ENCODE assay signal across 1 cellular context in the genomic region with DNA sequence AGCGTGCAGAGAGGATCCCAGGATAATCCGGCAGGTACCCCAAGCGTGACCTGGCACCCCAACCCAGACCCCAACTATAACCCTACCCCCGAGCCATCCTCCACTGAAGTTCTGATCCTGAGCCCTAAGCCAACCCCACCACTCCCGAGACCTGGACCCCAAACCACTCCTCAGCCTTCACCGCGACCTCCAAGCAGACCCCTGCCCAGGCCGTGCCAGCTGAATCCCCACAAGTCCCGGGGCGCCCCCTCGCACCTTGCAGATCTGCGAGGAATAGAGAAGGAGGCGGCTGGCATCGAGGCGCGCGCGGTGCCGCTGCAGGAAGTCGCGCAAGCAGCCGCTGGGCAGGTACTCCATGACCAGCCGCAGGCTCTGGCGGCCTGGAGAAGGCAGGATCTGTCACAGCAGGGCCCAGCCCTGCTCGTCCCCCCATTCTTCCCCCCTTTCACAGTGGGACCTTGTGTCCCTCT.
TF ChIP-seq lines count a peak whose summit lies in the region.

No MANE protein-coding gene starts in this region.

TF ChIP-seq in GM23338, 12 proteins besides CTCF, POLR2A, EP300 and RAD21:
- no peak for TF ChIP-seq EZH2phosphoT487 (IDR thresholded peaks at IDR 0.05; ENCODE audit: unreplicated experiment)
- TF ChIP-seq CREB1 (CRISPR knock-in tag; IDR thresholded peaks at IDR 0.05; ENCODE audit: low read depth) = no peak
- TF ChIP-seq, protein P1, sequence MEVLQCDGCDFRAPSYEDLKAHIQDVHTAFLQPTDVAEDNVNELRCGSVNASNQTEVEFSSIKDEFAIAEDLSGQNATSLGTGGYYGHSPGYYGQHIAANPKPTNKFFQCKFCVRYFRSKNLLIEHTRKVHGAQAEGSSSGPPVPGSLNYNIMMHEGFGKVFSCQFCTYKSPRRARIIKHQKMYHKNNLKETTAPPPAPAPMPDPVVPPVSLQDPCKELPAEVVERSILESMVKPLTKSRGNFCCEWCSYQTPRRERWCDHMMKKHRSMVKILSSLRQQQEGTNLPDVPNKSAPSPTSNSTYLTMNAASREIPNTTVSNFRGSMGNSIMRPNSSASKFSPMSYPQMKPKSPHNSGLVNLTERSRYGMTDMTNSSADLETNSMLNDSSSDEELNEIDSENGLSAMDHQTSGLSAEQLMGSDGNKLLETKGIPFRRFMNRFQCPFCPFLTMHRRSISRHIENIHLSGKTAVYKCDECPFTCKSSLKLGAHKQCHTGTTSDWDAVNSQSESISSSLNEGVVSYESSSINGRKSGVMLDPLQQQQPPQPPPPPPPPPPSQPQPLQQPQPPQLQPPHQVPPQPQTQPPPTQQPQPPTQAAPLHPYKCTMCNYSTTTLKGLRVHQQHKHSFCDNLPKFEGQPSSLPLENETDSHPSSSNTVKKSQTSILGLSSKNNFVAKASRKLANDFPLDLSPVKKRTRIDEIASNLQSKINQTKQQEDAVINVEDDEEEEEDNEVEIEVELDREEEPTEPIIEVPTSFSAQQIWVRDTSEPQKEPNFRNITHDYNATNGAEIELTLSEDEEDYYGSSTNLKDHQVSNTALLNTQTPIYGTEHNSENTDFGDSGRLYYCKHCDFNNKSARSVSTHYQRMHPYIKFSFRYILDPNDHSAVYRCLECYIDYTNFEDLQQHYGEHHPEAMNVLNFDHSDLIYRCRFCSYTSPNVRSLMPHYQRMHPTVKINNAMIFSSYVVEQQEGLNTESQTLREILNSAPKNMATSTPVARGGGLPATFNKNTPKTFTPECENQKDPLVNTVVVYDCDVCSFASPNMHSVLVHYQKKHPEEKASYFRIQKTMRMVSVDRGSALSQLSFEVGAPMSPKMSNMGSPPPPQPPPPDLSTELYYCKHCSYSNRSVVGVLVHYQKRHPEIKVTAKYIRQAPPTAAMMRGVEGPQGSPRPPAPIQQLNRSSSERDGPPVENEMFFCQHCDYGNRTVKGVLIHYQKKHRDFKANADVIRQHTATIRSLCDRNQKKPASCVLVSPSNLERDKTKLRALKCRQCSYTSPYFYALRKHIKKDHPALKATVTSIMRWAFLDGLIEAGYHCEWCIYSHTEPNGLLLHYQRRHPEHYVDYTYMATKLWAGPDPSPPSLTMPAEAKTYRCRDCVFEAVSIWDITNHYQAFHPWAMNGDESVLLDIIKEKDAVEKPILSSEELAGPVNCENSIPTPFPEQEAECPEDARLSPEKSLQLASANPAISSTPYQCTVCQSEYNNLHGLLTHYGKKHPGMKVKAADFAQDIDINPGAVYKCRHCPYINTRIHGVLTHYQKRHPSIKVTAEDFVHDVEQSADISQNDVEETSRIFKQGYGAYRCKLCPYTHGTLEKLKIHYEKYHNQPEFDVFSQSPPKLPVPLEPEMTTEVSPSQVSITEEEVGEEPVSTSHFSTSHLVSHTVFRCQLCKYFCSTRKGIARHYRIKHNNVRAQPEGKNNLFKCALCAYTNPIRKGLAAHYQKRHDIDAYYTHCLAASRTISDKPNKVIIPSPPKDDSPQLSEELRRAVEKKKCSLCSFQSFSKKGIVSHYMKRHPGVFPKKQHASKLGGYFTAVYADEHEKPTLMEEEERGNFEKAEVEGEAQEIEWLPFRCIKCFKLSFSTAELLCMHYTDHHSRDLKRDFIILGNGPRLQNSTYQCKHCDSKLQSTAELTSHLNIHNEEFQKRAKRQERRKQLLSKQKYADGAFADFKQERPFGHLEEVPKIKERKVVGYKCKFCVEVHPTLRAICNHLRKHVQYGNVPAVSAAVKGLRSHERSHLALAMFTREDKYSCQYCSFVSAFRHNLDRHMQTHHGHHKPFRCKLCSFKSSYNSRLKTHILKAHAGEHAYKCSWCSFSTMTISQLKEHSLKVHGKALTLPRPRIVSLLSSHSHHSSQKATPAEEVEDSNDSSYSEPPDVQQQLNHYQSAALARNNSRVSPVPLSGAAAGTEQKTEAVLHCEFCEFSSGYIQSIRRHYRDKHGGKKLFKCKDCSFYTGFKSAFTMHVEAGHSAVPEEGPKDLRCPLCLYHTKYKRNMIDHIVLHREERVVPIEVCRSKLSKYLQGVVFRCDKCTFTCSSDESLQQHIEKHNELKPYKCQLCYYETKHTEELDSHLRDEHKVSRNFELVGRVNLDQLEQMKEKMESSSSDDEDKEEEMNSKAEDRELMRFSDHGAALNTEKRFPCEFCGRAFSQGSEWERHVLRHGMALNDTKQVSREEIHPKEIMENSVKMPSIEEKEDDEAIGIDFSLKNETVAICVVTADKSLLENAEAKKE (CRISPR knock-in tag; IDR thresholded peaks at IDR 0.05) = no peak
- TF ChIP-seq, protein P2, sequence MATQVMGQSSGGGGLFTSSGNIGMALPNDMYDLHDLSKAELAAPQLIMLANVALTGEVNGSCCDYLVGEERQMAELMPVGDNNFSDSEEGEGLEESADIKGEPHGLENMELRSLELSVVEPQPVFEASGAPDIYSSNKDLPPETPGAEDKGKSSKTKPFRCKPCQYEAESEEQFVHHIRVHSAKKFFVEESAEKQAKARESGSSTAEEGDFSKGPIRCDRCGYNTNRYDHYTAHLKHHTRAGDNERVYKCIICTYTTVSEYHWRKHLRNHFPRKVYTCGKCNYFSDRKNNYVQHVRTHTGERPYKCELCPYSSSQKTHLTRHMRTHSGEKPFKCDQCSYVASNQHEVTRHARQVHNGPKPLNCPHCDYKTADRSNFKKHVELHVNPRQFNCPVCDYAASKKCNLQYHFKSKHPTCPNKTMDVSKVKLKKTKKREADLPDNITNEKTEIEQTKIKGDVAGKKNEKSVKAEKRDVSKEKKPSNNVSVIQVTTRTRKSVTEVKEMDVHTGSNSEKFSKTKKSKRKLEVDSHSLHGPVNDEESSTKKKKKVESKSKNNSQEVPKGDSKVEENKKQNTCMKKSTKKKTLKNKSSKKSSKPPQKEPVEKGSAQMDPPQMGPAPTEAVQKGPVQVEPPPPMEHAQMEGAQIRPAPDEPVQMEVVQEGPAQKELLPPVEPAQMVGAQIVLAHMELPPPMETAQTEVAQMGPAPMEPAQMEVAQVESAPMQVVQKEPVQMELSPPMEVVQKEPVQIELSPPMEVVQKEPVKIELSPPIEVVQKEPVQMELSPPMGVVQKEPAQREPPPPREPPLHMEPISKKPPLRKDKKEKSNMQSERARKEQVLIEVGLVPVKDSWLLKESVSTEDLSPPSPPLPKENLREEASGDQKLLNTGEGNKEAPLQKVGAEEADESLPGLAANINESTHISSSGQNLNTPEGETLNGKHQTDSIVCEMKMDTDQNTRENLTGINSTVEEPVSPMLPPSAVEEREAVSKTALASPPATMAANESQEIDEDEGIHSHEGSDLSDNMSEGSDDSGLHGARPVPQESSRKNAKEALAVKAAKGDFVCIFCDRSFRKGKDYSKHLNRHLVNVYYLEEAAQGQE (IDR thresholded peaks at IDR 0.05; ENCODE audit: unreplicated experiment) = no peak
- no peak for TF ChIP-seq EZH2 (IDR thresholded peaks at IDR 0.05; ENCODE audit: low read depth, unreplicated experiment)
- TF ChIP-seq NANOG (IDR thresholded peaks at IDR 0.05; ENCODE audit: borderline replicate concordance) = no peak
TF ChIP-seq in GM23338: peak in this region for 0.
